ENCODE assay signal across 1 cellular context in the genomic region with DNA sequence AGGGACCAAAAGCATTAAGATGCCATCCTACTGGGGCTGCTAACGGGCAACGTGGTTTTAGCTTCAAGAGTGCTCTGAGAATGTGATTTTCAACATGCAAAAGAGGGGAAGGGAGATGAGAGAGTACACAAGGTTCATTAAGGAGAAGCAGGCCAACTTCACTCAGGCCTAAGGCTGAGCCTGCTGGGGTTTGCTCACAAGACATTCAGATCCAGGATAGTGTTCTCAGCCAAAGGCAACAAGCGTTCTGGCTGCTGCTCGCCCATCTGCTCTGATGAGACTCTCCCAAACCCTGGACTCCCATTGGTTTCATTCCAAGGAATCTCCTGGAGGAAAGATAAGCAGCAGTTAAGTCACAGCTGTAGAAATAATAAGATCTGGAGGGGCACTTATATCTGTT.
TF ChIP-seq lines count a peak whose summit lies in the region.

No MANE protein-coding gene starts in this region.

TF ChIP-seq in IMR-90, 13 proteins besides CTCF, POLR2A, EP300 and RAD21:
- no peak for TF ChIP-seq CHD1 (IDR thresholded peaks at IDR 0.05; ENCODE audit: low read depth, low read length)
- TF ChIP-seq FOS (IDR thresholded peaks at IDR 0.05; ENCODE audit: low read depth, low read length), result no peak
- TF ChIP-seq MXI1 (IDR thresholded peaks at IDR 0.05; ENCODE audit: borderline replicate concordance, low read depth, low read length), result no peak
- no peak for TF ChIP-seq RFX5 (IDR thresholded peaks at IDR 0.05; ENCODE audit: low read depth, low read length)
- no peak for TF ChIP-seq RCOR1 (IDR thresholded peaks at IDR 0.05; ENCODE audit: insufficient replicate concordance, low read length)
- TF ChIP-seq MAZ (IDR thresholded peaks at IDR 0.05; ENCODE audit: borderline replicate concordance, low read depth, low read length), result no peak
- no peak for TF ChIP-seq BHLHE40 (IDR thresholded peaks at IDR 0.05; ENCODE audit: low read depth, low read length)
- TF ChIP-seq, protein P1, sequence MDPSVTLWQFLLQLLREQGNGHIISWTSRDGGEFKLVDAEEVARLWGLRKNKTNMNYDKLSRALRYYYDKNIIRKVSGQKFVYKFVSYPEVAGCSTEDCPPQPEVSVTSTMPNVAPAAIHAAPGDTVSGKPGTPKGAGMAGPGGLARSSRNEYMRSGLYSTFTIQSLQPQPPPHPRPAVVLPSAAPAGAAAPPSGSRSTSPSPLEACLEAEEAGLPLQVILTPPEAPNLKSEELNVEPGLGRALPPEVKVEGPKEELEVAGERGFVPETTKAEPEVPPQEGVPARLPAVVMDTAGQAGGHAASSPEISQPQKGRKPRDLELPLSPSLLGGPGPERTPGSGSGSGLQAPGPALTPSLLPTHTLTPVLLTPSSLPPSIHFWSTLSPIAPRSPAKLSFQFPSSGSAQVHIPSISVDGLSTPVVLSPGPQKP (IDR thresholded peaks at IDR 0.05; ENCODE audit: borderline replicate concordance, low read depth, low read length), result no peak
- no peak for TF ChIP-seq SMC3 (IDR thresholded peaks at IDR 0.05; ENCODE audit: low read depth, low read length)
- TF ChIP-seq, protein P2, sequence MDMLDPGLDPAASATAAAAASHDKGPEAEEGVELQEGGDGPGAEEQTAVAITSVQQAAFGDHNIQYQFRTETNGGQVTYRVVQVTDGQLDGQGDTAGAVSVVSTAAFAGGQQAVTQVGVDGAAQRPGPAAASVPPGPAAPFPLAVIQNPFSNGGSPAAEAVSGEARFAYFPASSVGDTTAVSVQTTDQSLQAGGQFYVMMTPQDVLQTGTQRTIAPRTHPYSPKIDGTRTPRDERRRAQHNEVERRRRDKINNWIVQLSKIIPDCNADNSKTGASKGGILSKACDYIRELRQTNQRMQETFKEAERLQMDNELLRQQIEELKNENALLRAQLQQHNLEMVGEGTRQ (IDR thresholded peaks at IDR 0.05; ENCODE audit: low read depth, low read length), result no peak
- no peak for TF ChIP-seq NFE2L2 (IDR thresholded peaks at IDR 0.05; ENCODE audit: low read depth, low read length)
- TF ChIP-seq CEBPB (IDR thresholded peaks at IDR 0.05; ENCODE audit: low read depth, low read length), result no peak
